Comparison of ENCODE assay signal across 17 cellular contexts in genomic region chr7:88317422-88317821, GRCh38. TPM values are rescaled to one million over a fixed set of nuclear protein-coding genes. Genes with fewer than 3 reads are reported as not detected.
DNase-seq lines count a peak whose midpoint lies in the region.
"Had no signal": no experiment of that assay in that cellular context is flagged by ENCODE, and none has a peak within 500 bp of the region (broad histone marks: within the 10 kb centered on the region; RNA-seq: fewer than 3 reads in every experiment).

No MANE protein-coding gene starts in this region.

- H3K27ac ChIP-seq in epithelial cell of prostate = no peak overlapping the region
- H3K27ac ChIP-seq: SK-N-MC had no signal

- peak; percentile 79 for DNase-seq in CD1c-positive myeloid dendritic cell (ENCODE audit: extremely low spot score)
- DNase-seq in NCI-H226 = peak; percentile 22
- DNase-seq in epithelial cell of prostate (ENCODE audit: low read depth, low spot score) = peak; percentile 44
- peak; percentile 13 for DNase-seq in medulla oblongata (ENCODE audit: extremely low spot score)
- DNase-seq in ureter (ENCODE audit: low spot score) = no peak
- no peak for DNase-seq in GOT3 (lab: John Stamatoyannopoulos, UW)
- no peak for DNase-seq in nucleus accumbens (lab: John Stamatoyannopoulos, UW)
- DNase-seq: ACHN; AML-193; CD4-positive, CD25-positive, alpha-beta regulatory T cell; EL; KBM-7; NCI-H1105 treated with DMSO at 0.1 percent for 48 hours; NCI-H187 treated with DMSO at 0.1 percent for 48 hours; NCI-H446; NCI-H69 had no signal

RNA-seq across cellular contexts. Expression of gene STEAP4, which starts 10.7 kb away (rescaled TPM):
- 105 TPM for total RNA-seq in ureter
- total RNA-seq: CD4-positive, CD25-positive, alpha-beta regulatory T cell had no signal

Comparison
In these comparisons a context has a peak if more than half of its experiments do, and no peak if none do; other contexts are left out.
1. DNase-seq: peak in CD1c-positive myeloid dendritic cell (single experiment), NCI-H226 (single experiment), epithelial cell of prostate (single experiment) and medulla oblongata (single experiment); none in ureter (single experiment), GOT3 (single experiment) and nucleus accumbens (0 of 56).